ENCODE assay signal across 14 cellular contexts in the genomic region with DNA sequence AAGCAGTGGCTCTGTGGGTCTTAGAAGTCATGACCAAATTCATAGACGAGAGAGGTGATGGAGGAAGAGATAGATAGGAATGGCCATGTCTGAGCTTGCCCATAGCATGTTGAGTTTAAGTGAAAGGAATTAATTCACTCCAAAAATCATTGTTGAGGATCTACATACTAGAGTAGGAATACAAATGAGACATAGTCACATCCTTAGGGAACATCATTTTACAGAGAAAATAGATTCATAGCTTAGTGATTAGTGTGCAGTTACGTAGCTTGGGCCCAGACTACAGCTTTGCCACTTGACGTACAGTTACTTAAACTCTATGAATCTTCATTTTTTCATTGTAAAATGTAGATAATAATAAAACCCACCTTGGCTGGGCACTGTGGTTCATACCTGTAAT. TPM values are rescaled to one million over a fixed set of nuclear protein-coding genes. Genes with fewer than 3 reads are reported as not detected.
DNase-seq lines count a peak whose midpoint lies in the region; ATAC-seq and TF ChIP-seq lines count a peak whose summit lies in the region.
"Had no signal": no experiment of that assay in that cellular context is flagged by ENCODE, and none has a peak within 500 bp of the region (broad histone marks: within the 10 kb centered on the region; RNA-seq: fewer than 3 reads in every experiment).

No MANE protein-coding gene starts in this region.

- no peaks in the 10 kb centered on the region for H3F3A ChIP-seq in neural progenitor cell (ENCODE audit: low read depth)

- H3K4me3 Mint-ChIP-seq in MCF 10A (ENCODE audit: unreplicated experiment), result no peak overlapping the region
- H3K4me3 Mint-ChIP-seq in neural progenitor cell, result no peak overlapping the region
- H3K4me3 Mint-ChIP-seq: CD4-positive, CD25-positive, alpha-beta regulatory T cell; GM23338 had no signal

- in situ Hi-C loops in mammary epithelial cell (cut with MboI; ENCODE audit: low sequenced_read_pairs in 2 of 2), result loop anchor here in 1 of 2 donors (10.0 kb wide), 1 partner anchor 79 kb away; no protein-coding TSS in a partner anchor

- intact Hi-C loops in mammary epithelial cell (cut with micrococcal nuclease), result no loop called here
- intact Hi-C loops in MCF 10A (cut with micrococcal nuclease), result loop anchor here (10.0 kb wide), 1 partner anchor 209 kb away; a partner anchor contains a TSS
- intact Hi-C loops in ascending aorta (cut with DNase I), result no loop called here

- no peaks in the 10 kb centered on the region for H3K9me3 Mint-ChIP-seq in MCF 10A (ENCODE audit: unreplicated experiment)
- H3K9me3 Mint-ChIP-seq in neural progenitor cell, result no peaks in the 10 kb centered on the region
- H3K9me3 Mint-ChIP-seq: CD4-positive, CD25-positive, alpha-beta regulatory T cell; GM23338 had no signal

- H3K9ac ChIP-seq in mammary epithelial cell (ENCODE audit: insufficient read depth, low read length) (no peak overlapping the region), neural progenitor cell (no peak overlapping the region)
- H3K9ac ChIP-seq: BLaER1 treated with 17β-estradiol and CSF1 and Interleukin-3, amounts not matched to agents 10 nM and 100 nM had no signal

- H3K27me3 ChIP-seq in mammary epithelial cell (ENCODE audit: insufficient read depth, low read length) (no peaks in the 10 kb centered on the region), foreskin keratinocyte (no peaks in the 10 kb centered on the region), neural progenitor cell (no peaks in the 10 kb centered on the region), ascending aorta (no peaks in the 10 kb centered on the region)
- H3K27me3 ChIP-seq: BLaER1 treated with 17β-estradiol and CSF1 and Interleukin-3, amounts not matched to agents 10 nM and 100 nM had no signal

- H3K4me3 ChIP-seq in mammary epithelial cell (replicated peaks in 1 of 3; ENCODE audit: insufficient read depth in 1 of 3, low read depth in 2 of 3, low read length in 3 of 3) (no peak overlapping the region), neural progenitor cell (no peak overlapping the region), ascending aorta (no peak overlapping the region)
- H3K4me3 ChIP-seq: BLaER1 treated with 17β-estradiol and CSF1 and Interleukin-3, amounts not matched to agents 10 nM and 100 nM; GM23338 had no signal

- POLR2A ChIA-PET in MCF 10A (lab: Yijun Ruan, JAX), result interaction anchor here (0.9 to 10.9 kb wide), 3 partner anchors 24 to 77 kb away, joined by 4 to 204 read pairs (median 134); no protein-coding TSS in a partner anchor

- peaks cover 28% of the 10 kb centered on the region for H3K4me1 Mint-ChIP-seq in MCF 10A (ENCODE audit: insufficient read depth, unreplicated experiment)
- H3K4me1 Mint-ChIP-seq in neural progenitor cell, result peaks cover 7% of the 10 kb centered on the region

- H3K79me2 ChIP-seq in mammary epithelial cell (ENCODE audit: insufficient read depth, low read length) (no peaks in the 10 kb centered on the region), neural progenitor cell (ENCODE audit: low read depth) (no peaks in the 10 kb centered on the region)

- H3K4me1 ChIP-seq in mammary epithelial cell (ENCODE audit: insufficient read depth, low read length), result peaks cover 39% of the 10 kb centered on the region
- peaks cover 53% of the 10 kb centered on the region for H3K4me1 ChIP-seq in foreskin keratinocyte
- H3K4me1 ChIP-seq in neural progenitor cell, result peaks cover 8% of the 10 kb centered on the region
- peaks cover 2 to 10% of the 10 kb centered on the region in 2 donors for H3K4me1 ChIP-seq in ascending aorta

- no peaks in the 10 kb centered on the region for H4K20me1 ChIP-seq in mammary epithelial cell (ENCODE audit: insufficient read depth, low read length)
- no peaks in the 10 kb centered on the region for H4K20me1 ChIP-seq in neural progenitor cell (ENCODE audit: low read depth)
- H4K20me1 ChIP-seq: BLaER1 treated with 17β-estradiol and CSF1 and Interleukin-3, amounts not matched to agents 10 nM and 100 nM had no signal

- peak; percentile 33 for ATAC-seq in foreskin keratinocyte
- ATAC-seq: GM23338, HepG2 had no signal

- H3K27ac Mint-ChIP-seq in MCF 10A (ENCODE audit: low read depth, unreplicated experiment), result no peak overlapping the region
- H3K27ac Mint-ChIP-seq in neural progenitor cell, result no peak overlapping the region
- H3K27ac Mint-ChIP-seq: CD4-positive, CD25-positive, alpha-beta regulatory T cell; GM23338 had no signal

- dilution Hi-C loops in mammary epithelial cell (cut with HindIII; ENCODE audit: low sequenced_read_pairs), result no loop called here

- TF ChIP-seq CTCF in mammary epithelial cell (conservative IDR thresholded peaks at IDR 0.05 in 1 of 2, IDR thresholded peaks at IDR 0.05 in 1 of 2; ENCODE audit: extremely low read depth in 1 of 2, insufficient read depth in 1 of 2, low read depth in 1 of 2, low read length in 2 of 2) (no peak), MCF 10A (IDR thresholded peaks at IDR 0.05; ENCODE audit: unreplicated experiment) (no peak), foreskin keratinocyte (conservative IDR thresholded peaks at IDR 0.05) (no peak), neural progenitor cell (IDR thresholded peaks at IDR 0.05) (no peak), ascending aorta (IDR thresholded peaks at IDR 0.05) (no peak)

- CTCF ChIA-PET in mammary epithelial cell (lab: Charles Lee; ENCODE audit: low non-redundant PET) (interaction anchor here (0.9 kb wide), 1 partner anchor 43 kb away, joined by 10 read pairs; no protein-coding TSS in a partner anchor), MCF 10A (lab: Yijun Ruan, JAX) (interaction anchor here (1.0 to 16.8 kb wide), 7 partner anchors 8 to 89 kb away, joined by 3 to 242 read pairs (median 6); no protein-coding TSS in a partner anchor)

- H3K36me3 Mint-ChIP-seq in MCF 10A (ENCODE audit: insufficient read depth, unreplicated experiment) (no peaks in the 10 kb centered on the region), neural progenitor cell (no peaks in the 10 kb centered on the region)
- H3K36me3 Mint-ChIP-seq: CD4-positive, CD25-positive, alpha-beta regulatory T cell had no signal

- DNase-seq in mammary epithelial cell, result peak; percentile 53
- DNase-seq in MCF 10A (ENCODE audit: unreplicated experiment), result no peak
- DNase-seq in epithelial cell of prostate (ENCODE audit: low read depth, low spot score), result no peak
- DNase-seq in foreskin keratinocyte, result peak; percentile 73 to 91
- no peak for DNase-seq in cerebellum (ENCODE audit: low spot score)
- no peak for DNase-seq in neural progenitor cell (ENCODE audit: low spot score)
- no peak for DNase-seq in ascending aorta (ENCODE audit: low spot score in 2 of 2)
- DNase-seq: CD4-positive, CD25-positive, alpha-beta regulatory T cell; DMS53; H7 had no signal

- no peaks in the 10 kb centered on the region for H3K9me3 ChIP-seq in mammary epithelial cell (replicated peaks; ENCODE audit: insufficient read depth, low read length)
- no peaks in the 10 kb centered on the region for H3K9me3 ChIP-seq in neural progenitor cell (ENCODE audit: low read depth)
- no peaks in the 10 kb centered on the region for H3K9me3 ChIP-seq in ascending aorta
- H3K9me3 ChIP-seq: BLaER1 treated with 17β-estradiol and CSF1 and Interleukin-3, amounts not matched to agents 10 nM and 100 nM had no signal

- H3K4me2 ChIP-seq in mammary epithelial cell (ENCODE audit: insufficient read depth, low read depth, low read length) (no peak overlapping the region), neural progenitor cell (no peak overlapping the region)
- H3K4me2 ChIP-seq: BLaER1 treated with 17β-estradiol and CSF1 and Interleukin-3, amounts not matched to agents 10 nM and 100 nM; GM23338 had no signal

- WGBS in mammary epithelial cell (ENCODE audit: low coverage, missing lambda C conversion rate), result 72% methylated on average over 3 of the region's 3 CpGs

- BruUV-seq in mammary epithelial cell (replicated peaks; lab: Mats Ljungman, UMichigan), result no TSS peak
- no TSS peak for BruUV-seq in MCF 10A (replicated peaks; lab: Mats Ljungman, UMichigan)

- H3K27ac ChIP-seq in mammary epithelial cell (ENCODE audit: insufficient read depth, low read depth, low read length) (no peak overlapping the region), epithelial cell of prostate (peak overlapping the region; percentile 43), foreskin keratinocyte (peak overlapping the region; percentile 48), neural progenitor cell (no peak overlapping the region), ascending aorta (no peak overlapping the region)
- H3K27ac ChIP-seq: 22Rv1; BLaER1 treated with 17β-estradiol and CSF1 and Interleukin-3, amounts not matched to agents 10 nM and 100 nM had no signal

- peak overlapping the region; percentile 48 for H2AFZ ChIP-seq in mammary epithelial cell (ENCODE audit: low read depth, low read length)
- H2AFZ ChIP-seq in neural progenitor cell (replicated peaks), result no peak overlapping the region
- H2AFZ ChIP-seq: GM23338 had no signal

- H3K36me3 ChIP-seq in mammary epithelial cell (ENCODE audit: insufficient read depth, low read length) (no peaks in the 10 kb centered on the region), neural progenitor cell (no peaks in the 10 kb centered on the region), ascending aorta (no peaks in the 10 kb centered on the region)
- H3K36me3 ChIP-seq: BLaER1 treated with 17β-estradiol and CSF1 and Interleukin-3, amounts not matched to agents 10 nM and 100 nM had no signal

- H3K27me3 Mint-ChIP-seq in MCF 10A (ENCODE audit: insufficient read depth, unreplicated experiment), result no peaks in the 10 kb centered on the region
- no peaks in the 10 kb centered on the region for H3K27me3 Mint-ChIP-seq in neural progenitor cell (ENCODE audit: insufficient read depth, low read depth)

RNA-seq across cellular contexts. Expression of a gene that starts 21.4 kb away (rescaled TPM):
- total RNA-seq in mammary epithelial cell, result 10 to 100 TPM; 20.8 to 21.2 TPM
- 15.9 TPM for polyA plus RNA-seq in mammary epithelial cell
- 41.6 TPM for polyA minus RNA-seq in mammary epithelial cell
- total RNA-seq in MCF 10A (2022), result 71.6 and 88.4 TPM in 2 replicates
- total RNA-seq in foreskin keratinocyte, result 17.6 and 28.7 TPM in 2 replicates
- 12.1 and 16.6 TPM in 2 replicates for polyA plus RNA-seq in foreskin keratinocyte
- total RNA-seq in cerebellum, result 49.6 TPM
- 4.5 and 26.5 TPM in 2 replicates for total RNA-seq in neural progenitor cell (ENCODE audit: low replicate concordance)
- 15.9 TPM for total RNA-seq in ascending aorta

Comparison
In these comparisons a context has a peak if more than half of its experiments do, and no peak if none do; other contexts are left out.
1. DNase-seq: peak in mammary epithelial cell (single experiment) and foreskin keratinocyte (2 of 2); none in MCF 10A (single experiment), epithelial cell of prostate (single experiment), cerebellum (single experiment), neural progenitor cell (single experiment) and ascending aorta (0 of 2).
2. H3K27ac ChIP-seq: peak in epithelial cell of prostate (single experiment) and foreskin keratinocyte (single experiment); none in mammary epithelial cell (single experiment), neural progenitor cell (single experiment) and ascending aorta (0 of 2).